10 cellular contexts compared by ENCODE assay signal in genomic region chr14:95495538-95496025, GRCh38. TPM values are rescaled to one million over a fixed set of nuclear protein-coding genes. Genes with fewer than 3 reads are reported as not detected.
DNase-seq lines count a peak whose midpoint lies in the region; ATAC-seq and TF ChIP-seq lines count a peak whose summit lies in the region.
"Had no signal": no experiment of that assay in that cellular context is flagged by ENCODE, and none has a peak within 500 bp of the region (broad histone marks: within the 10 kb centered on the region; RNA-seq: fewer than 3 reads in every experiment).

No MANE protein-coding gene starts in this region.

- no peaks in the 10 kb centered on the region for H3K9me2 ChIP-seq in DOHH2 (replicated peaks; ENCODE audit: control insufficient read depth, low read length)

- CTCF ChIA-PET in activated B cell treated with CpG ODN at 0.5 μM for 24 hours (lab: Charles Lee) = interaction anchor here (1.1 to 2.4 kb wide), 6 partner anchors 11 to 69 kb away, joined by 3 to 10 read pairs (median 6); no protein-coding TSS in a partner anchor

- no peaks in the 10 kb centered on the region for H3K9me3 ChIP-seq in DOHH2 (ENCODE audit: control insufficient read depth, insufficient read depth, low read length)
- H3K9me3 ChIP-seq: body of pancreas had no signal

- peak; percentile 80 for ATAC-seq in GM19351 (IDR thresholded peaks at IDR 0.05; ENCODE audit: unreplicated experiment)
- ATAC-seq in HG03342 (IDR thresholded peaks at IDR 0.05; ENCODE audit: unreplicated experiment) = peak; percentile 94
- ATAC-seq in activated B cell treated with CpG ODN at 0.5 μM for 24 hours (ENCODE audit: low read depth) = peak; percentile 87
- ATAC-seq: body of pancreas had no signal

- H4K8ac ChIP-seq in mesendoderm (ENCODE audit: low read depth, low read length) = no peak overlapping the region

- H3K36me3 ChIP-seq in DOHH2 (ENCODE audit: control insufficient read depth, low read length) (no peaks in the 10 kb centered on the region), mesendoderm (ENCODE audit: control insufficient read depth, insufficient read depth, low read length) (no peaks in the 10 kb centered on the region)

- H3K27ac Mint-ChIP-seq in activated B cell treated with CpG ODN at 0.5 μM for 24 hours = peak overlapping the region; percentile 91

- H3K4me2 ChIP-seq in DOHH2 (ENCODE audit: low read length) (peak overlapping the region; percentile 54), mesendoderm (ENCODE audit: low read length) (no peak overlapping the region)

- H3K4me3 ChIP-seq in DOHH2 (ENCODE audit: low read length) (peak overlapping the region; percentile 35), mesendoderm (ENCODE audit: low read length) (no peak overlapping the region)
- H3K4me3 ChIP-seq: body of pancreas had no signal

- H3K79me2 ChIP-seq in DOHH2 (ENCODE audit: control insufficient read depth, low read length) = no peaks in the 10 kb centered on the region
- no peaks in the 10 kb centered on the region for H3K79me2 ChIP-seq in mesendoderm (ENCODE audit: control insufficient read depth, insufficient read depth, low read length)

- H3K4me1 ChIP-seq in DOHH2 (ENCODE audit: control insufficient read depth, low read length) = peaks cover 40% of the 10 kb centered on the region
- H3K4me1 ChIP-seq in mesendoderm (ENCODE audit: control insufficient read depth, low read depth, low read length) = peaks cover 9% of the 10 kb centered on the region

- no peak overlapping the region for H2BK5ac ChIP-seq in mesendoderm (ENCODE audit: low read length)

- no CpG with 5 or more reads among the region's 8 CpGs for WGBS in mesendoderm (ENCODE audit: extremely low coverage, insufficient coverage, low lambda C conversion rate)

- no peak overlapping the region for H3K23ac ChIP-seq in mesendoderm (ENCODE audit: low read length)

- no peak overlapping the region for H3K4ac ChIP-seq in mesendoderm (ENCODE audit: low read depth, low read length)

- no peak overlapping the region for H2BK120ac ChIP-seq in mesendoderm (ENCODE audit: low read depth, low read length)

- H3K27me3 ChIP-seq in DOHH2 (ENCODE audit: control insufficient read depth, low read length) (no peaks in the 10 kb centered on the region), mesendoderm (ENCODE audit: insufficient read depth, low read length, poor library complexity) (no peaks in the 10 kb centered on the region)
- H3K27me3 ChIP-seq: body of pancreas had no signal

- H4K20me1 ChIP-seq in DOHH2 (ENCODE audit: control insufficient read depth, insufficient read depth, low read depth, low read length) = no peaks in the 10 kb centered on the region

- H3F3A ChIP-seq in DOHH2 (ENCODE audit: control insufficient read depth, insufficient read depth) = peaks cover 4% of the 10 kb centered on the region; the same call in 1 of the 2 replicates

- H4K5ac ChIP-seq in mesendoderm (ENCODE audit: low read length) = no peak overlapping the region

- peaks cover 38% of the 10 kb centered on the region for H3K36me3 Mint-ChIP-seq in activated B cell treated with CpG ODN at 0.5 μM for 24 hours (ENCODE audit: low read depth)

- H3K4me3 Mint-ChIP-seq in activated B cell treated with CpG ODN at 0.5 μM for 24 hours = peak overlapping the region; percentile 62

- H3K27ac ChIP-seq in DOHH2 (ENCODE audit: low read depth, low read length) (no peak overlapping the region), mesendoderm (ENCODE audit: low read depth, low read length) (no peak overlapping the region)

- intact Hi-C loops in activated B cell treated with CpG ODN at 0.5 μM for 24 hours (cut with micrococcal nuclease) = loop anchor here (1.0 to 5.0 kb wide), 7 partner anchors 8 to 338 kb away; partner anchors contain the start of genes DICER1 and SYNE3
- intact Hi-C loops in head of caudate nucleus (cut with DNase I) = no loop called here

- H3K9ac ChIP-seq in mesendoderm (ENCODE audit: low read length) = no peak overlapping the region

- H3K56ac ChIP-seq in mesendoderm (ENCODE audit: low read length) = peak overlapping the region; percentile 43

- DNase-seq in activated B cell treated with CpG ODN at 0.5 μM for 24 hours (peak; percentile 60), mesendoderm (no peak), head of caudate nucleus (no peak), KG1 (lab: John Stamatoyannopoulos, UW) (no peak), HuH-7 (ENCODE audit: low spot score) (no peak)

- no peaks in the 10 kb centered on the region for H3K79me1 ChIP-seq in mesendoderm (ENCODE audit: low read length)

- H3K9me3 Mint-ChIP-seq in activated B cell treated with CpG ODN at 0.5 μM for 24 hours = no peaks in the 10 kb centered on the region

- H3K18ac ChIP-seq in mesendoderm (ENCODE audit: low read length) = no peak overlapping the region

- no peak overlapping the region for H2BK15ac ChIP-seq in mesendoderm (replicated peaks; ENCODE audit: low read depth)

- POLR2A ChIA-PET in activated B cell treated with CpG ODN at 0.5 μM for 24 hours (lab: Charles Lee) = interaction anchor here (1.1 to 5.3 kb wide), 9 partner anchors 8 to 39 kb away, joined by 3 to 113 read pairs (median 11); partner anchors contain the start of genes GLRX5 and SYNE3

- no peak for TF ChIP-seq CTCF in DOHH2 (IDR thresholded peaks at IDR 0.05; ENCODE audit: low read depth, low read length, poor library complexity, severe bottlenecking)
- TF ChIP-seq CTCF in activated B cell treated with CpG ODN at 0.5 μM for 24 hours (IDR thresholded peaks at IDR 0.05) = no peak

- peaks cover 86% of the 10 kb centered on the region for H3K4me1 Mint-ChIP-seq in activated B cell treated with CpG ODN at 0.5 μM for 24 hours

- no peaks in the 10 kb centered on the region for H3K27me3 Mint-ChIP-seq in activated B cell treated with CpG ODN at 0.5 μM for 24 hours

- peak overlapping the region; percentile 32 for H2AK5ac ChIP-seq in mesendoderm (ENCODE audit: low read length)

RNA-seq across cellular contexts. Expression of gene SYNE3, which starts 20.9 kb away (rescaled TPM):
- total RNA-seq in activated B cell treated with CpG ODN at 0.5 μM for 24 hours = 95.6 and 104 TPM in 2 replicates
- 0.34 TPM for polyA plus RNA-seq in mesendoderm (2013, experiment 1 of 2)
- polyA plus RNA-seq in mesendoderm (2013, experiment 2 of 2) = 0.31 TPM
- total RNA-seq: H1 had no signal

RNA-seq across cellular contexts. Expression of gene GLRX5, which starts 39.3 kb away (rescaled TPM):
- 20.5 and 22.4 TPM in 2 replicates for total RNA-seq in activated B cell treated with CpG ODN at 0.5 μM for 24 hours
- 71.4 TPM for polyA plus RNA-seq in mesendoderm (2013, experiment 1 of 2)
- 69.3 TPM for polyA plus RNA-seq in mesendoderm (2013, experiment 2 of 2)
